In the genomic region with DNA sequence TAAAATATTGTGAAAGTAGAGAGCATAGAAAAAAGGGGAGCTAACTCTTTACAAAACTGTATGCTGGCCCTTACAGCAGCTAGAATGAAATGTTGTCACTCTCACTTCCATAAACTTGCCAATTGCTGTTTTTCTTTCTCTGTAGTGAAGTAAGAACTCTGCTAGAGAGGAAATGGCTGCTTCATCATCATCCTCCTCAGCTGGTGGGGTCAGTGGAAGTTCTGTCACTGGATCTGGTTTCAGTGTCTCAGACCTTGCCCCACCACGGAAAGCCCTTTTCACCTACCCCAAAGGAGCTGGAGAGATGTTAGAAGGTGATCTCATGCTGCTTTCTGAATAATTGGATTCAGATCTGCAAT, we compare ENCODE assay signal across 1 cellular context.
TF ChIP-seq lines count a peak whose summit lies in the region.

No MANE protein-coding gene starts in this region.

TF ChIP-seq in SK-N-SH, 30 proteins besides CTCF, POLR2A, EP300 and RAD21 (continued from another document):
- TF ChIP-seq EZH2phosphoT487 (IDR thresholded peaks at IDR 0.05; ENCODE audit: borderline replicate concordance, low read depth) (no peak), MXI1 (IDR thresholded peaks at IDR 0.05; ENCODE audit: low read depth, low read length) (no peak), POLR2AphosphoS5 (IDR thresholded peaks at IDR 0.05; ENCODE audit: low read depth, low read length) (no peak)
- TF ChIP-seq, protein P1, sequence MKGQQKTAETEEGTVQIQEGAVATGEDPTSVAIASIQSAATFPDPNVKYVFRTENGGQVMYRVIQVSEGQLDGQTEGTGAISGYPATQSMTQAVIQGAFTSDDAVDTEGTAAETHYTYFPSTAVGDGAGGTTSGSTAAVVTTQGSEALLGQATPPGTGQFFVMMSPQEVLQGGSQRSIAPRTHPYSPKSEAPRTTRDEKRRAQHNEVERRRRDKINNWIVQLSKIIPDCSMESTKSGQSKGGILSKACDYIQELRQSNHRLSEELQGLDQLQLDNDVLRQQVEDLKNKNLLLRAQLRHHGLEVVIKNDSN (IDR thresholded peaks at IDR 0.05; ENCODE audit: borderline replicate concordance, low read depth), result no peak
